ENCODE assay signal across 34 cellular contexts in the genomic region with DNA sequence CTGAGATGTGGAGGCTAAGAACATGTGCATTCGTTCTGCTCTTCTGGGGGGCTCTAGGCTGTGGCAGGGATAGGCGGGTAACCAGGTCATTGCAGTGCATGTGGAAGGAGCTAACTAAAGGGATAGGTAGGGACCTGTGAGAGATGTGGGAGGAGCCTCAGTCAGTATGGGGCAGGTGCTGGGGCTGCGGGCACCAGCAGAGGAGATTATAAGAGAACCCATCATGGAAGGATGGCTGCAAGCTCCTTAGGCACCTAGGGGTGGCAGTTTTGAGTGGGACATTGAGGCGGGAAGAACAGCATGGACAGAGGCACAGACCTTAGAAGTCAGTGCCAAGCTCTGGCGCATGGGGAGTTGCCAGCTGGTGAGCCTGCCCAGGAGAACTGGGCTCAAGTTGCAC. TPM values are rescaled to one million over a fixed set of nuclear protein-coding genes. Genes with fewer than 3 reads are reported as not detected.
"Had no signal": no experiment of that assay in that cellular context is flagged by ENCODE, and none has a peak within 500 bp of the region (broad histone marks: within the 10 kb centered on the region; RNA-seq: fewer than 3 reads in every experiment).

No MANE protein-coding gene starts in this region.

- H3K4me2 ChIP-seq: hepatocyte, smooth muscle cell had no signal

- H3K36me3 ChIP-seq: ovary, transverse colon, uterus had no signal

- H3K27ac ChIP-seq: hepatocyte, left ventricle myocardium inferior, ovary, right atrium auricular region, right lobe of liver, stomach, testis, thyroid gland, transverse colon, uterus had no signal

- H3K27me3 ChIP-seq: hepatocyte, ovary, right atrium auricular region, right lobe of liver, stomach, testis, thyroid gland, transverse colon, uterus had no signal

- DNase-seq: islet precursor cell; left ventricle myocardium inferior; midbrain; mucosa of descending colon; naive thymus-derived CD4-positive, alpha-beta T cell; ovary; right lobe of liver; stimulated activated CD4-positive, alpha-beta T cell treated with anti-CD3 and anti-CD28 coated beads, Interleukin-1b, Interleukin-23, amount 100 ng/mL, for 48 hours; stimulated activated CD4-positive, alpha-beta T cell treated with anti-CD3 and anti-CD28 coated beads, Interleukin-2, amount 100 ng/mL, for 48 hours; stimulated activated CD4-positive, alpha-beta T cell treated with anti-CD3 and anti-CD28 coated beads, Interleukin-4, amount 100 ng/mL, for 4 hours; stimulated activated CD8-positive, alpha-beta memory T cell treated with anti-CD3 and anti-CD28 coated beads, Interleukin-4, amount 100 ng/mL, for 48 hours; stimulated activated naive B cell treated with anti-CD40 and anti-IgM and Interleukin-4, amounts not matched to agents 10 μg/mL and 1 μg/mL and 100 μg/mL, for 72 hours; stimulated activated naive CD8-positive, alpha-beta T cell treated with anti-CD3 and anti-CD28 coated beads, Interleukin-15, Interleukin-2, amounts not matched to agents 100 U/mL and 50 U/mL, for 24 hours; stomach; testis; thyroid gland; transverse colon; uterus had no signal

- H3K27ac Mint-ChIP-seq: natural killer cell treated with Interleukin-12 subunit alpha and Interleukin-12 subunit beta and Interleukin-15 and Interleukin-18, amount 100 ng/mL, for 72 hours; progenitor cell of endocrine pancreas; stimulated activated naive B cell treated with anti-CD40 and anti-IgM and Interleukin-4, amounts not matched to agents 10 μg/mL and 1 μg/mL and 100 μg/mL, for 72 hours had no signal

- H3K4me3 ChIP-seq: hepatocyte, left ventricle myocardium inferior, lung, mucosa of descending colon, ovary, right atrium auricular region, right lobe of liver, smooth muscle cell, stomach, testis, thyroid gland, transverse colon, uterus had no signal

- H3K79me2 ChIP-seq: hepatocyte had no signal

- H3K36me3 Mint-ChIP-seq: natural killer cell treated with Interleukin-12 subunit alpha and Interleukin-12 subunit beta and Interleukin-15 and Interleukin-18, amount 100 ng/mL, for 72 hours; stimulated activated naive B cell treated with anti-CD40 and anti-IgM and Interleukin-4, amounts not matched to agents 10 μg/mL and 1 μg/mL and 100 μg/mL, for 72 hours had no signal

- ATAC-seq: mucosa of descending colon; naive thymus-derived CD4-positive, alpha-beta T cell; stimulated activated naive B cell treated with anti-CD40 and anti-IgM and Interleukin-4, amounts not matched to agents 10 μg/mL and 1 μg/mL and 100 μg/mL, for 72 hours; stimulated activated naive CD8-positive, alpha-beta T cell treated with anti-CD3 and anti-CD28 coated beads, Interleukin-15, Interleukin-2, amounts not matched to agents 100 U/mL and 50 U/mL, for 24 hours had no signal

- H3K4me1 Mint-ChIP-seq: stimulated activated naive B cell treated with anti-CD40 and anti-IgM and Interleukin-4, amounts not matched to agents 10 μg/mL and 1 μg/mL and 100 μg/mL, for 72 hours had no signal

- H3K4me1 ChIP-seq: left ventricle myocardium inferior, right atrium auricular region, right lobe of liver, stomach, testis, thyroid gland, transverse colon, uterus had no signal

- H2AFZ ChIP-seq: hepatocyte had no signal

- H3K4me3 Mint-ChIP-seq: naive thymus-derived CD4-positive, alpha-beta T cell; natural killer cell treated with Interleukin-12 subunit alpha and Interleukin-12 subunit beta and Interleukin-15 and Interleukin-18, amount 100 ng/mL, for 72 hours; stimulated activated naive B cell treated with anti-CD40 and anti-IgM and Interleukin-4, amounts not matched to agents 10 μg/mL and 1 μg/mL and 100 μg/mL, for 72 hours had no signal

- H3K27me3 Mint-ChIP-seq: progenitor cell of endocrine pancreas had no signal

- H3K9me3 Mint-ChIP-seq: naive thymus-derived CD4-positive, alpha-beta T cell; natural killer cell treated with Interleukin-12 subunit alpha and Interleukin-12 subunit beta and Interleukin-15 and Interleukin-18, amount 100 ng/mL, for 72 hours; stimulated activated naive B cell treated with anti-CD40 and anti-IgM and Interleukin-4, amounts not matched to agents 10 μg/mL and 1 μg/mL and 100 μg/mL, for 72 hours had no signal

- H3K9me3 ChIP-seq: left ventricle myocardium inferior, mucosa of descending colon, ovary, right atrium auricular region, right lobe of liver, stomach, testis, thyroid gland, transverse colon, uterus had no signal

RNA-seq across cellular contexts. Expression of gene CLDN22, which starts 7.2 kb away (rescaled TPM):
- total RNA-seq: hepatocyte; kidney epithelial cell; left ventricle myocardium inferior; lower leg skin; mesenteric fat pad; mucosa of descending colon; myocyte; naive thymus-derived CD4-positive, alpha-beta T cell; natural killer cell treated with Interleukin-12 subunit alpha and Interleukin-12 subunit beta and Interleukin-15 and Interleukin-18, amount 100 ng/mL, for 72 hours; omental fat pad; progenitor cell of endocrine pancreas; pulmonary artery endothelial cell; renal cortical epithelial cell; right atrium auricular region; right lobe of liver; skeletal muscle tissue; smooth muscle cell; stomach; testis; thyroid gland; transverse colon; ureter had no signal
- polyA plus RNA-seq: hepatocyte; naive thymus-derived CD4-positive, alpha-beta T cell; neural cell had no signal

RNA-seq across cellular contexts. Expression of gene CLDN24, which starts 9.4 kb away (rescaled TPM):
- total RNA-seq: hepatocyte; kidney epithelial cell; left ventricle myocardium inferior; lower leg skin; lung; mesenteric fat pad; mucosa of descending colon; myocyte; naive thymus-derived CD4-positive, alpha-beta T cell; natural killer cell treated with Interleukin-12 subunit alpha and Interleukin-12 subunit beta and Interleukin-15 and Interleukin-18, amount 100 ng/mL, for 72 hours; omental fat pad; ovary; progenitor cell of endocrine pancreas; pulmonary artery endothelial cell; renal cortical epithelial cell; right atrium auricular region; right lobe of liver; skeletal muscle tissue; smooth muscle cell; stomach; testis; thyroid gland; transverse colon; ureter; uterus had no signal
- polyA plus RNA-seq: naive thymus-derived CD4-positive, alpha-beta T cell; neural cell; ovary; smooth muscle cell had no signal
